ENCODE assay signal across 8 cellular contexts in genomic region chr5:149345147-149345891, GRCh38. TPM values are rescaled to one million over a fixed set of nuclear protein-coding genes. Genes with fewer than 3 reads are reported as not detected.
DNase-seq lines count a peak whose midpoint lies in the region; ATAC-seq and TF ChIP-seq lines count a peak whose summit lies in the region.

Gene GRPEL2, plus strand, starts transcription at chr5:149345499. Its CDS starts 41 bp downstream, at chr5:149345540.

- no peaks in the 10 kb centered on the region for H3K9me3 Mint-ChIP-seq in chondrocyte (ENCODE audit: low read depth)

- peak within 1 kb of the TSS; percentile 91 for H3K4me3 Mint-ChIP-seq in chondrocyte (ENCODE audit: unreplicated experiment)

- TF ChIP-seq CTCF in AG10803 (conservative IDR thresholded peaks at IDR 0.05; ENCODE audit: low read length) (no peak), chondrocyte (IDR thresholded peaks at IDR 0.05) (peak; percentile 12)

- H3K4me3 ChIP-seq in AG10803 (ENCODE audit: low read length) = peak within 1 kb of the TSS; percentile 100

- peak within 1 kb of the TSS; percentile 99 for H3K27ac Mint-ChIP-seq in chondrocyte (ENCODE audit: unreplicated experiment)

- DNase-seq in AG10803 (ENCODE audit: low read depth) (peak; percentile 98), NCI-H510A (lab: John Stamatoyannopoulos, UW) (peak; percentile 96), chondrocyte (ENCODE audit: low spot score) (peak; percentile 99), kidney glomerular epithelial cell (lab: John Stamatoyannopoulos, UW) (peak; percentile 95)
- DNase-seq in activated CD4-positive, alpha-beta T cell treated with anti-CD3 and anti-CD28 coated beads for 1 hour = peak; percentile 76
- peak; percentile 68 to 77 for DNase-seq in stimulated activated CD4-positive, alpha-beta T cell treated with anti-CD3 and anti-CD28 coated beads, Interleukin-1b, Interleukin-23, amount 100 ng/mL, for 1 hour (ENCODE audit: low read depth in 2 of 2)

- peak; percentile 96 for ATAC-seq in GM19035 (IDR thresholded peaks at IDR 0.05; ENCODE audit: unreplicated experiment)
- peak; percentile 98 for ATAC-seq in HG03354 (IDR thresholded peaks at IDR 0.05; ENCODE audit: poor library complexity, severe bottlenecking, unreplicated experiment)

- no peaks in the 10 kb centered on the region for H3K27me3 Mint-ChIP-seq in chondrocyte (ENCODE audit: low read depth)

- H3K36me3 Mint-ChIP-seq in chondrocyte (ENCODE audit: low read depth) = peaks cover 14% of the 10 kb centered on the region

- H3K4me1 Mint-ChIP-seq in chondrocyte (ENCODE audit: low read depth) = peaks cover 47% of the 10 kb centered on the region

RNA-seq across cellular contexts. Expression of gene GRPEL2, which starts in this region (rescaled TPM):
- 13.2 to 27.3 TPM (median 25.5 TPM) in 3 replicates for total RNA-seq in chondrocyte

Comparison
In these comparisons a context has a peak if more than half of its experiments do, and no peak if none do; other contexts are left out.
1. Peak in every context shown above with its lines: DNase-seq, ATAC-seq and H3K4me3 ChIP-seq.